In genomic region chr10:29276251-29276850, GRCh38 we compare ENCODE assay signal across 1 cellular context.
TF ChIP-seq lines count a peak whose summit lies in the region.

No MANE protein-coding gene starts in this region.

TF ChIP-seq in HEK293, 187 proteins besides CTCF, POLR2A, EP300 and RAD21 (continued from another document):
- TF ChIP-seq PRDM4 (tag by site-specific recombination; IDR thresholded peaks at IDR 0.05) (peak; percentile 99), ZNF26 (tag by site-specific recombination; IDR thresholded peaks at IDR 0.05) (no peak), ZSCAN16 (tag by site-specific recombination; IDR thresholded peaks at IDR 0.05) (peak; percentile 23; the same call in 1 of the 2 replicates), ZNF600 (tag by site-specific recombination; IDR thresholded peaks at IDR 0.05) (0 out of 2 replicates have a peak, but pooled peaks have one; percentile 26), IKZF3 (tag by site-specific recombination; IDR thresholded peaks at IDR 0.05) (0 out of 2 replicates have a peak, but pooled peaks have one; percentile 50), ZBTB26 (tag by site-specific recombination; optimal IDR thresholded peaks at IDR 0.05) (no peak), ZNF391 (tag by site-specific recombination; IDR thresholded peaks at IDR 0.05; ENCODE audit: borderline replicate concordance, low read depth) (no peak), ZNF423 (tag by site-specific recombination; IDR thresholded peaks at IDR 0.05) (no peak), ZNF280D (tag by site-specific recombination; IDR thresholded peaks at IDR 0.05) (no peak), ZNF629 (tag by site-specific recombination; IDR thresholded peaks at IDR 0.05) (peak; percentile 53; the same call in 1 of the 2 replicates), ZNF341 (tag by site-specific recombination; IDR thresholded peaks at IDR 0.05; ENCODE audit: low read depth) (peak; percentile 44; the same call in 1 of the 2 replicates), ZNF530 (tag by site-specific recombination; IDR thresholded peaks at IDR 0.05; ENCODE audit: low read depth) (no peak), ZNF404 (tag by site-specific recombination; IDR thresholded peaks at IDR 0.05) (no peak), ZNF518A (tag by site-specific recombination; conservative IDR thresholded peaks at IDR 0.05; ENCODE audit: low read depth) (no peak), KLF1 (tag by site-specific recombination; IDR thresholded peaks at IDR 0.05) (peak; percentile 26; the same call in 1 of the 2 replicates), ZNF292 (tag by site-specific recombination; IDR thresholded peaks at IDR 0.05; ENCODE audit: borderline replicate concordance, low read depth) (no peak), ZBTB6 (tag by site-specific recombination; IDR thresholded peaks at IDR 0.05) (peak; percentile 20; the same call in 1 of the 2 replicates), ZNF776 (tag by site-specific recombination; IDR thresholded peaks at IDR 0.05; ENCODE audit: borderline replicate concordance) (no peak), OSR2 (tag by site-specific recombination; IDR thresholded peaks at IDR 0.05) (peak; percentile 96), ZBTB49 (tag by site-specific recombination; IDR thresholded peaks at IDR 0.05; ENCODE audit: low read depth) (no peak), ZSCAN23 (tag by site-specific recombination; IDR thresholded peaks at IDR 0.05) (no peak), KLF7 (tag by site-specific recombination; IDR thresholded peaks at IDR 0.05; ENCODE audit: borderline replicate concordance) (0 out of 2 replicates have a peak, but pooled peaks have one; percentile 21), ZFP41 (tag by site-specific recombination; IDR thresholded peaks at IDR 0.05; ENCODE audit: borderline replicate concordance) (no peak), ZNF549 (tag by site-specific recombination; IDR thresholded peaks at IDR 0.05) (no peak), ZNF843 (tag by site-specific recombination; IDR thresholded peaks at IDR 0.05) (peak; percentile 94), GLI2 (tag by site-specific recombination; IDR thresholded peaks at IDR 0.05; ENCODE audit: borderline replicate concordance, low read depth) (peak; percentile 64; the same call in 1 of the 2 replicates), ZNF18 (tag by site-specific recombination; IDR thresholded peaks at IDR 0.05) (0 out of 2 replicates have a peak, but pooled peaks have one; percentile 78), ZNF433 (tag by site-specific recombination; IDR thresholded peaks at IDR 0.05; ENCODE audit: low read depth) (no peak), WT1 (tag by site-specific recombination; IDR thresholded peaks at IDR 0.05) (peak; percentile 87), ZBTB8A (tag by site-specific recombination; IDR thresholded peaks at IDR 0.05) (peak; percentile 50; the same call in 1 of the 2 replicates), TCF7L2 (IDR thresholded peaks at IDR 0.05; ENCODE audit: borderline replicate concordance, low read depth, low read length) (peak; percentile 88), HIC1 (tag by site-specific recombination; IDR thresholded peaks at IDR 0.05) (0 out of 2 replicates have a peak, but pooled peaks have one; percentile 17), MZF1 (tag by site-specific recombination; IDR thresholded peaks at IDR 0.05; ENCODE audit: borderline replicate concordance) (peak; percentile 61; the same call in 1 of the 2 replicates)
TF ChIP-seq in HEK293: peak in this region for 34.
